In genomic region chr16:67936124-67936875, GRCh38 we compare ENCODE assay signal across 8 cellular contexts. TPM values are rescaled to one million over a fixed set of nuclear protein-coding genes. Genes with fewer than 3 reads are reported as not detected.
DNase-seq lines count a peak whose midpoint lies in the region; ATAC-seq and TF ChIP-seq lines count a peak whose summit lies in the region.

Gene PSMB10 (minus strand): TSS chr16:67936850. CDS start chr16:67936749, 101 bp downstream.

- H4K8ac ChIP-seq in neuronal stem cell (ENCODE audit: low read depth, low read length) = no peak within 1 kb of the TSS

- H3K9me3 Mint-ChIP-seq in Caco-2 (ENCODE audit: unreplicated experiment) = no peaks in the 10 kb centered on the region
- H3K9me3 Mint-ChIP-seq in activated naive CD4-positive, alpha-beta T cell treated with anti-CD3 and anti-CD28 coated beads for 36 hours = no peaks in the 10 kb centered on the region

- intact Hi-C loops in Caco-2 (cut with micrococcal nuclease; ENCODE audit: unreplicated experiment) (loop anchor here (5.0 to 10.0 kb wide), 2 partner anchors 374 to 411 kb away; partner anchors contain the start of genes CTCF and RIPOR1), vagina (cut with DNase I) (loop anchor here (5.0 kb wide), 1 partner anchor 44 kb away; the partner anchor contains the start of gene PSKH1)
- intact Hi-C loops in activated naive CD4-positive, alpha-beta T cell treated with anti-CD3 and anti-CD28 coated beads for 36 hours (cut with micrococcal nuclease) = loop anchor here (1.0 to 5.0 kb wide), 8 partner anchors 46 to 276 kb away; partner anchors contain the start of genes ACD, DDX28, DPEP3 and DUS2

- no peaks in the 10 kb centered on the region for H3K27me3 ChIP-seq in Caco-2 (replicated peaks; ENCODE audit: control insufficient read depth, insufficient read depth, low read length)
- H3K27me3 ChIP-seq in gastroesophageal sphincter = no peaks in the 10 kb centered on the region
- H3K27me3 ChIP-seq in neuronal stem cell (ENCODE audit: control insufficient read depth in 3 of 3, insufficient read depth in 3 of 3, low read depth in 1 of 3, low read length in 3 of 3) = peaks cover 0 to 4% (median 0%) of the 10 kb centered on the region in 3 experiments
- H3K27me3 ChIP-seq in vagina = no peaks in the 10 kb centered on the region

- peaks cover 85% of the 10 kb centered on the region for H3K36me3 Mint-ChIP-seq in Caco-2 (ENCODE audit: insufficient read depth, unreplicated experiment)
- peaks cover 39% of the 10 kb centered on the region for H3K36me3 Mint-ChIP-seq in activated naive CD4-positive, alpha-beta T cell treated with anti-CD3 and anti-CD28 coated beads for 36 hours (ENCODE audit: low read depth)

- H2BK5ac ChIP-seq in neuronal stem cell (ENCODE audit: low read length) = peak within 1 kb of the TSS; percentile 94

- peak within 1 kb of the TSS; percentile 97 for H2AFZ ChIP-seq in neuronal stem cell (ENCODE audit: low read length)

- peak within 1 kb of the TSS; percentile 26 to 94 (median 92) for H3K27ac ChIP-seq in gastroesophageal sphincter
- peak within 1 kb of the TSS; percentile 60 for H3K27ac ChIP-seq in neuronal stem cell (replicated peaks; ENCODE audit: low read length)
- H3K27ac ChIP-seq in vagina = peak within 1 kb of the TSS; percentile 95

- H3K9me3 ChIP-seq in Caco-2 = no peaks in the 10 kb centered on the region
- no peaks in the 10 kb centered on the region for H3K9me3 ChIP-seq in gastroesophageal sphincter
- no peaks in the 10 kb centered on the region for H3K9me3 ChIP-seq in neuronal stem cell (replicated peaks in 1 of 2; ENCODE audit: control insufficient read depth in 2 of 2, insufficient read depth in 1 of 2, low read depth in 1 of 2, low read length in 2 of 2)
- H3K9me3 ChIP-seq in vagina = no peaks in the 10 kb centered on the region

- H3K4me3 ChIP-seq in Caco-2 (ENCODE audit: low read depth, low read length) = peak within 1 kb of the TSS; percentile 87
- H3K4me3 ChIP-seq in gastroesophageal sphincter = peak within 1 kb of the TSS; percentile 49 to 94
- peak within 1 kb of the TSS; percentile 88 to 97 for H3K4me3 ChIP-seq in neuronal stem cell (ENCODE audit: low read length in 2 of 2)
- peak within 1 kb of the TSS; percentile 82 to 97 for H3K4me3 ChIP-seq in vagina

- peak within 1 kb of the TSS; percentile 95 for H3K27ac Mint-ChIP-seq in Caco-2 (ENCODE audit: unreplicated experiment)
- H3K27ac Mint-ChIP-seq in activated naive CD4-positive, alpha-beta T cell treated with anti-CD3 and anti-CD28 coated beads for 36 hours = peak within 1 kb of the TSS; percentile 94

- BruUV-seq in Caco-2 (replicated peaks; lab: Mats Ljungman, UMichigan) = TSS peak; percentile 72

- H2BK12ac ChIP-seq in neuronal stem cell (ENCODE audit: low read length) = peak within 1 kb of the TSS; percentile 93

- peak within 1 kb of the TSS; percentile 96 for H3K14ac ChIP-seq in neuronal stem cell (ENCODE audit: low read length)

- peak within 1 kb of the TSS; percentile 99 for H2BK15ac ChIP-seq in neuronal stem cell (ENCODE audit: low read length)

- H3K9ac ChIP-seq in neuronal stem cell (ENCODE audit: low read depth, low read length, poor library complexity) = peak within 1 kb of the TSS; percentile 100

- peak; percentile 4 for ATAC-seq in GM21367 (IDR thresholded peaks at IDR 0.05; ENCODE audit: unreplicated experiment)
- peak; percentile 11 for ATAC-seq in gastroesophageal sphincter

- WGBS in gastroesophageal sphincter (ENCODE audit: low coverage in 1 of 2), 2 donors = 0% methylated on average over 3 to 5 of the region's 54 CpGs
- WGBS in neuronal stem cell (ENCODE audit: extremely low coverage in 2 of 2, insufficient read length in 2 of 2, insufficient replicate concordance in 1 of 2), 2 donors = no CpG with 5 or more reads among the region's 54 CpGs

- H3K79me1 ChIP-seq in neuronal stem cell (ENCODE audit: low read depth, low read length) = peaks cover 6% of the 10 kb centered on the region

- H3K4me2 ChIP-seq in neuronal stem cell (ENCODE audit: insufficient read depth, low read length, poor library complexity, severe bottlenecking) = peak within 1 kb of the TSS; percentile 98

- peaks cover 28% of the 10 kb centered on the region for H3K4me1 Mint-ChIP-seq in Caco-2 (ENCODE audit: low read depth, unreplicated experiment)
- H3K4me1 Mint-ChIP-seq in activated naive CD4-positive, alpha-beta T cell treated with anti-CD3 and anti-CD28 coated beads for 36 hours (ENCODE audit: low read depth) = peaks cover 44% of the 10 kb centered on the region

- no peak within 1 kb of the TSS for H4K91ac ChIP-seq in neuronal stem cell (ENCODE audit: low read depth, low read length, poor library complexity)

- H3K36me3 ChIP-seq in Caco-2 (ENCODE audit: control insufficient read depth, insufficient read depth, low read length) (no peaks in the 10 kb centered on the region), gastroesophageal sphincter (peaks cover 0 to 43% of the 10 kb centered on the region in 2 donors), neuronal stem cell (replicated peaks in 1 of 2; ENCODE audit: control insufficient read depth in 2 of 2, insufficient read depth in 2 of 2, low read length in 2 of 2) (peaks cover 10 to 24% of the 10 kb centered on the region in 2 donors), vagina (peaks cover 0 to 6% of the 10 kb centered on the region in 2 donors)

- TF ChIP-seq POLR2A in gastroesophageal sphincter (IDR thresholded peaks at IDR 0.05) = peak; percentile 9 to 47
- no peak for TF ChIP-seq POLR2A in vagina (IDR thresholded peaks at IDR 0.05)

- TF ChIP-seq EP300 in gastroesophageal sphincter (IDR thresholded peaks at IDR 0.05) = no peak

- peak within 1 kb of the TSS; percentile 100 for H3K23ac ChIP-seq in neuronal stem cell (ENCODE audit: low read depth, low read length, poor library complexity)

- H3K4me1 ChIP-seq in Caco-2 (peaks cover 16% of the 10 kb centered on the region), gastroesophageal sphincter (peaks cover 0 to 40% (median 12%) of the 10 kb centered on the region in 3 donors), neuronal stem cell (ENCODE audit: control insufficient read depth in 2 of 2, insufficient read depth in 1 of 2, low read depth in 1 of 2, low read length in 2 of 2) (peaks cover 11 to 17% of the 10 kb centered on the region in 2 donors), vagina (peaks cover 38% of the 10 kb centered on the region)

- H3K4me3 Mint-ChIP-seq in Caco-2 (ENCODE audit: unreplicated experiment) = peak within 1 kb of the TSS; percentile 97
- H3K4me3 Mint-ChIP-seq in activated naive CD4-positive, alpha-beta T cell treated with anti-CD3 and anti-CD28 coated beads for 36 hours = peak within 1 kb of the TSS; percentile 100

- POLR2A ChIA-PET in Caco-2 (lab: Charles Lee) = interaction anchor here (1.0 to 3.1 kb wide), 16 partner anchors 10 to 374 kb away, joined by 3 to 14 read pairs (median 4); partner anchors contain the start of genes ACD, CTCF, DDX28 and DUS2

- DNase-seq in Caco-2 = peak in 1 of 2 experiments; percentile 58
- DNase-seq in NOMO-1 treated with dmso at 0.1 percent for 144 hours (lab: John Stamatoyannopoulos, UW; ENCODE audit: unreplicated experiment) = peak; percentile 66
- peak; percentile 62 for DNase-seq in activated naive CD4-positive, alpha-beta T cell treated with anti-CD3 and anti-CD28 coated beads for 36 hours
- peak; percentile 37 for DNase-seq in neuronal stem cell (ENCODE audit: low spot score)
- DNase-seq in vagina (ENCODE audit: extremely low spot score in 2 of 2) = no peak
- no peak for DNase-seq in NCI-H2107 (lab: John Stamatoyannopoulos, UW)

- peak within 1 kb of the TSS; percentile 88 for H2AK5ac ChIP-seq in neuronal stem cell (ENCODE audit: low read depth, low read length)

- H3K18ac ChIP-seq in neuronal stem cell (ENCODE audit: low read length) = peak within 1 kb of the TSS; percentile 100

- H3K27me3 Mint-ChIP-seq in Caco-2 (ENCODE audit: insufficient read depth, unreplicated experiment) = no peaks in the 10 kb centered on the region
- no peaks in the 10 kb centered on the region for H3K27me3 Mint-ChIP-seq in activated naive CD4-positive, alpha-beta T cell treated with anti-CD3 and anti-CD28 coated beads for 36 hours (ENCODE audit: low read depth)

- CTCF ChIA-PET in Caco-2 (lab: Charles Lee) = interaction anchor here (0.7 to 4.2 kb wide), 16 partner anchors 8 to 508 kb away, joined by 3 to 47 read pairs (median 4); partner anchors contain the start of genes ACD, LCAT, NRN1L and RANBP10
- CTCF ChIA-PET in activated naive CD4-positive, alpha-beta T cell treated with anti-CD3 and anti-CD28 coated beads for 36 hours (lab: Charles Lee) = interaction anchor here (0.6 to 2.6 kb wide), 11 partner anchors 10 to 415 kb away, joined by 3 to 12 read pairs (median 4); partner anchors contain the start of gene EDC4

- TF ChIP-seq CTCF in Caco-2 (IDR thresholded peaks at IDR 0.05; ENCODE audit: insufficient read depth in 1 of 2, low read depth in 1 of 2, low read length in 1 of 2, severe bottlenecking in 1 of 2, unreplicated experiment in 1 of 2) (no peak), gastroesophageal sphincter (IDR thresholded peaks at IDR 0.05) (no peak), vagina (IDR thresholded peaks at IDR 0.05) (no peak)

- peak within 1 kb of the TSS; percentile 28 for H2BK120ac ChIP-seq in neuronal stem cell (ENCODE audit: low read depth, low read length)

- H3K4ac ChIP-seq in neuronal stem cell (ENCODE audit: low read length) = no peak within 1 kb of the TSS

RNA-seq across cellular contexts. Expression of gene PSMB10, which starts in this region (rescaled TPM):
- total RNA-seq in Caco-2 (2022) (26.9 and 31.6 TPM in 2 replicates), gastroesophageal sphincter (10 to 100 TPM; 26.5 to 33.8 (median 32.6) TPM), vagina (45.2 TPM)
- 100 to 1,000 TPM; 138 to 147 TPM for total RNA-seq in activated naive CD4-positive, alpha-beta T cell treated with anti-CD3 and anti-CD28 coated beads for 36 hours
- 9.9 TPM for polyA plus RNA-seq in neuronal stem cell (2013, experiment 1 of 2)
- polyA plus RNA-seq in neuronal stem cell (2013, experiment 2 of 2) = 10.6 TPM

Comparison
In these comparisons a context has a peak if more than half of its experiments do, and no peak if none do; other contexts are left out.
1. DNase-seq: peak in NOMO-1 treated with dmso at 0.1 percent for 144 hours (single experiment), activated naive CD4-positive, alpha-beta T cell treated with anti-CD3 and anti-CD28 coated beads for 36 hours (single experiment) and neuronal stem cell (single experiment); none in vagina (0 of 2) and NCI-H2107 (single experiment).
2. POLR2A ChIP-seq: peak in gastroesophageal sphincter (2 of 2); none in vagina (0 of 2).
3. Peak in every context shown above with its lines, with median percentiles within 50 percentile points of each other: H3K4me3 ChIP-seq and H3K27ac ChIP-seq.